Comparison of ENCODE assay signal across 15 cellular contexts in the genomic region with DNA sequence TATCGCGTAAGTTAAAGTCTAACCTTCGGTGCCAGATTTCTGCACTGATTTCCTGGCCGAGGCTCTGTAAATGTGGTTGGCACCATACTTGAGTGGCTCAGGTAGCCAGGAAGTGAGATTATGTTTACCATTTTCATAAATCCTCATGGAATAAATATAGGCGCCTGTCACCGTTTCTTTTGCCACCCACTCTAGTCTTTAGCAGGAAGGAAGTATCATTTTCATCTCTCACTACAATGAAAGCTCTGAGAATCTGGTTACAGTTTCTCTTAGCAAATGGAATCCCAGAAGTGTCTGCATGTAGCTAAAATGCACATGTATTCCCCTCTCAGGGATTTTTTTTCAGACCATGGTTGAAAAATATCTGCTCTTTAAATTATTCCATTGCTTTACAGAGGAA.
DNase-seq lines count a peak whose midpoint lies in the region; ATAC-seq and TF ChIP-seq lines count a peak whose summit lies in the region.
"Had no signal": no experiment of that assay in that cellular context is flagged by ENCODE, and none has a peak within 500 bp of the region (broad histone marks: within the 10 kb centered on the region; RNA-seq: fewer than 3 reads in every experiment).

No MANE protein-coding gene starts in this region.

- peak overlapping the region; percentile 15 for H3K4me2 ChIP-seq in hepatocyte

- H3K79me2 ChIP-seq in hepatocyte = no peaks in the 10 kb centered on the region

- H3K4me1 ChIP-seq in hepatocyte (ENCODE audit: insufficient read depth) (no peaks in the 10 kb centered on the region), urinary bladder (ENCODE audit: insufficient read depth) (no peaks in the 10 kb centered on the region)
- H3K4me1 ChIP-seq: suprapubic skin had no signal

- no peaks in the 10 kb centered on the region for H3K36me3 ChIP-seq in hepatocyte (replicated peaks; ENCODE audit: insufficient read depth, low read depth)
- H3K36me3 ChIP-seq in urinary bladder (ENCODE audit: insufficient read depth) = no peaks in the 10 kb centered on the region
- H3K36me3 ChIP-seq: cardiac muscle cell, suprapubic skin had no signal

- no peak overlapping the region for H2AFZ ChIP-seq in hepatocyte

- ATAC-seq in GM19035 (IDR thresholded peaks at IDR 0.05; ENCODE audit: unreplicated experiment) (no peak), GM18870 (IDR thresholded peaks at IDR 0.05; ENCODE audit: unreplicated experiment) (no peak)
- ATAC-seq: left ventricle myocardium superior; naive thymus-derived CD8-positive, alpha-beta T cell had no signal

- H3K27ac ChIP-seq in hepatocyte (no peak overlapping the region), urinary bladder (ENCODE audit: low read depth) (no peak overlapping the region)
- H3K27ac ChIP-seq: cardiac muscle cell, suprapubic skin had no signal

- 82% methylated on average over 6 of the region's 6 CpGs for WGBS in hepatocyte (ENCODE audit: low lambda C conversion rate, missing lambda C conversion rate)
- 34% methylated on average over 6 of the region's 6 CpGs for WGBS in urinary bladder

- no peak overlapping the region for H3K4me3 ChIP-seq in hepatocyte
- H3K4me3 ChIP-seq in urinary bladder (ENCODE audit: low read depth, low read length) = peak overlapping the region; percentile 9
- H3K4me3 ChIP-seq: cardiac muscle cell, suprapubic skin had no signal

- no peaks in the 10 kb centered on the region for H3K9me3 ChIP-seq in hepatocyte (ENCODE audit: low read depth)
- H3K9me3 ChIP-seq: suprapubic skin had no signal

- H3K9me2 ChIP-seq in hepatocyte (replicated peaks; ENCODE audit: insufficient read depth) = no peaks in the 10 kb centered on the region

- H4K20me1 ChIP-seq in hepatocyte (ENCODE audit: insufficient read depth, poor library complexity, severe bottlenecking) = no peaks in the 10 kb centered on the region

- no peaks in the 10 kb centered on the region for H3K27me3 ChIP-seq in hepatocyte
- H3K27me3 ChIP-seq: cardiac muscle cell, suprapubic skin had no signal

- no peak for TF ChIP-seq CTCF in hepatocyte (IDR thresholded peaks at IDR 0.05; ENCODE audit: poor library complexity)

- peak; percentile 82 for DNase-seq in NCI-H748 treated with DMSO at 0.1 percent for 48 hours (lab: John Stamatoyannopoulos, UW)
- DNase-seq in NCI-H748 (lab: John Stamatoyannopoulos, UW; ENCODE audit: unreplicated experiment) = no peak
- peak; percentile 40 for DNase-seq in NCI-H2196 treated with DMSO at 0.1 percent for 48 hours (lab: John Stamatoyannopoulos, UW; ENCODE audit: unreplicated experiment)
- DNase-seq in hepatocyte (ENCODE audit: low spot score) = no peak
- DNase-seq in GDM1 (lab: John Stamatoyannopoulos, UW) = no peak
- DNase-seq: activated CD4-positive, alpha-beta T cell treated with anti-CD3 and anti-CD28 coated beads for 48 hours; activated T-cell treated with anti-CD3 and anti-CD28 coated beads, Interleukin-2, amount 50 U/mL, for 1 hour; GOT3; left ventricle myocardium superior; naive thymus-derived CD8-positive, alpha-beta T cell had no signal

Comparison
In these comparisons a context has a peak if more than half of its experiments do, and no peak if none do; other contexts are left out.
1. DNase-seq: peak in NCI-H748 treated with DMSO at 0.1 percent for 48 hours (single experiment) and NCI-H2196 treated with DMSO at 0.1 percent for 48 hours (single experiment); none in NCI-H748 (single experiment), hepatocyte (single experiment) and GDM1 (single experiment).